22 cellular contexts compared by ENCODE assay signal in the genomic region with DNA sequence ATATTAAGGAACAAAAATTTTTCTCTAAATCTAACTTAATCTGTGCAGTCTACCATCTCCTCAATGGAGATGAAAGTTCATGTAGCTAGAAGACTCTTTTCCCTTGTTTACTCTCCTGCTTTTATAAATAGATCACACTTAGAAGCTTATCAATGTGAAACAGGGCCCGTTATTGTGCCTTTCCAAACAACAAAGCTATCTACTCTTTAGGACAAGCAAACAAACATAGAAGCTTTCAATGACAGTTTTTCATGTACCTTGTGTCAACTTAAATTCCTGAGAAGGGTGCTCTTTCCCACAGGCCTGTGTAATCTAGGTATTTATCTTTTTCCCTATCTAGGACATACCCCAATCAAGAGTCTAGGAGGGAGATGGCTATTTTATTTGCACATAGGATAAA.
DNase-seq lines count a peak whose midpoint lies in the region; ATAC-seq, FAIRE-seq and TF ChIP-seq lines count a peak whose summit lies in the region.
"Had no signal": no experiment of that assay in that cellular context is flagged by ENCODE, and none has a peak within 500 bp of the region (broad histone marks: within the 10 kb centered on the region; RNA-seq: fewer than 3 reads in every experiment).

No MANE protein-coding gene starts in this region.

- 0% methylated on average over 1 of the region's 1 CpG for WGBS in HepG2 (ENCODE audit: low lambda C conversion rate)
- 4% methylated on average over 1 of the region's 1 CpG for WGBS in right lobe of liver (ENCODE audit: insufficient coverage, low coverage, low lambda C conversion rate, missing lambda C conversion rate)

- no peak overlapping the region for H3K9ac ChIP-seq in HepG2 (ENCODE audit: insufficient read depth, low read depth, low read length)
- no peak overlapping the region for H3K9ac ChIP-seq in parathyroid adenoma
- H3K9ac ChIP-seq: BLaER1 treated with 17β-estradiol and CSF1 and Interleukin-3, amounts not matched to agents 10 nM and 100 nM had no signal

- peaks cover 10% of the 10 kb centered on the region for H3K4me1 ChIP-seq in HepG2 (ENCODE audit: insufficient read depth, low read length)
- H3K4me1 ChIP-seq in right lobe of liver = no peaks in the 10 kb centered on the region
- H3K4me1 ChIP-seq in parathyroid adenoma = peaks cover 10% of the 10 kb centered on the region
- H3K4me1 ChIP-seq: A549; BE2C; BLaER1 treated with 17β-estradiol and CSF1 and Interleukin-3, amounts not matched to agents 10 nM and 100 nM had no signal

- H2AFZ ChIP-seq in HepG2 (ENCODE audit: low read length) = no peak overlapping the region
- peak overlapping the region; percentile 25 for H2AFZ ChIP-seq in parathyroid adenoma

- TF ChIP-seq RAD21 in HepG2 (CRISPR knock-in tag; IDR thresholded peaks at IDR 0.05) = no peak

- no TSS peak for BruUV-seq in HepG2 (replicated peaks; lab: Mats Ljungman, UMichigan)

- no peak overlapping the region for H3K4me3 ChIP-seq in HepG2 (replicated peaks in 1 of 3; ENCODE audit: insufficient read depth in 1 of 3, low read depth in 2 of 3, low read length in 3 of 3)
- no peak overlapping the region for H3K4me3 ChIP-seq in right lobe of liver
- no peak overlapping the region for H3K4me3 ChIP-seq in parathyroid adenoma (ENCODE audit: low read depth, low read length)
- H3K4me3 ChIP-seq: A549; BLaER1 treated with 17β-estradiol and CSF1 and Interleukin-3, amounts not matched to agents 10 nM and 100 nM had no signal

- H3K79me2 ChIP-seq in HepG2 (ENCODE audit: insufficient read depth, low read length) (no peaks in the 10 kb centered on the region), parathyroid adenoma (no peaks in the 10 kb centered on the region)

- no peak for TF ChIP-seq CTCF in HepG2 (CRISPR knock-in tag; IDR thresholded peaks at IDR 0.05)
- no peak for TF ChIP-seq CTCF in right lobe of liver (IDR thresholded peaks at IDR 0.05)
- TF ChIP-seq CTCF in parathyroid adenoma (IDR thresholded peaks at IDR 0.05) = no peak

- no peak overlapping the region for H3K27ac ChIP-seq in HepG2 (ENCODE audit: extremely low read length, insufficient read depth, low read length)
- no peak overlapping the region for H3K27ac ChIP-seq in right lobe of liver
- no peak overlapping the region for H3K27ac ChIP-seq in parathyroid adenoma
- H3K27ac ChIP-seq: A549; BLaER1 treated with 17β-estradiol and CSF1 and Interleukin-3, amounts not matched to agents 10 nM and 100 nM had no signal

- H3K9me3 ChIP-seq in HepG2 (ENCODE audit: low read length) (no peaks in the 10 kb centered on the region), right lobe of liver (no peaks in the 10 kb centered on the region), parathyroid adenoma (ENCODE audit: control insufficient read depth, low read length) (no peaks in the 10 kb centered on the region)
- H3K9me3 ChIP-seq: A549; BE2C; BLaER1 treated with 17β-estradiol and CSF1 and Interleukin-3, amounts not matched to agents 10 nM and 100 nM had no signal

- in situ Hi-C loops in HepG2 (cut with HindIII; ENCODE audit: extremely low pct_ligation_motif_present, low pct_unique_long_range_greater_than_20kb) = no loop called here

- ATAC-seq in HepG2 (peak; percentile 52; the same call in 2 of the 3 replicates), right lobe of liver (no peak)
- ATAC-seq: A549 had no signal

- no peak overlapping the region for H3K4me2 ChIP-seq in HepG2 (ENCODE audit: low read depth, low read length)
- H3K4me2 ChIP-seq in parathyroid adenoma (ENCODE audit: low read length) = no peak overlapping the region
- H3K4me2 ChIP-seq: A549; BLaER1 treated with 17β-estradiol and CSF1 and Interleukin-3, amounts not matched to agents 10 nM and 100 nM had no signal

- peak; percentile 28 for DNase-seq in DMS53 (lab: John Stamatoyannopoulos, UW)
- DNase-seq in DMS53 treated with DMSO at 0.1 percent for 48 hours (lab: John Stamatoyannopoulos, UW; ENCODE audit: unreplicated experiment) = no peak
- peak; percentile 23 for DNase-seq in HepG2 (ENCODE audit: low spot score)
- no peak for DNase-seq in right lobe of liver
- no peak for DNase-seq in UCSD-AML1 (lab: John Stamatoyannopoulos, UW; ENCODE audit: unreplicated experiment)
- DNase-seq: 8988T; ACHN; AML-193; BE2C; CD4-positive, alpha-beta T cell; CD8-positive, alpha-beta memory T cell; DMS 273 treated with DMSO at 0.1 percent for 48 hours; DND-41; GOT3; H7; HCEC 1CT had no signal

- POLR2A ChIA-PET in HepG2 (lab: Yijun Ruan, JAX) = no interaction called here

- TF ChIP-seq POLR2A in HepG2 (IDR thresholded peaks at IDR 0.05; ENCODE audit: insufficient read depth in 1 of 2, low read depth in 2 of 2, low read length in 2 of 2) = no peak
- no peak for TF ChIP-seq POLR2A in right lobe of liver (IDR thresholded peaks at IDR 0.05)

- no peaks in the 10 kb centered on the region for H4K20me1 ChIP-seq in HepG2 (ENCODE audit: insufficient read depth, low read length)
- H4K20me1 ChIP-seq: BLaER1 treated with 17β-estradiol and CSF1 and Interleukin-3, amounts not matched to agents 10 nM and 100 nM had no signal

- intact Hi-C loops in HepG2 (cut with micrococcal nuclease; ENCODE audit: unreplicated experiment) (loop anchor here (1.0 kb wide), 1 partner anchor 34 kb away; no protein-coding TSS in a partner anchor), right lobe of liver (cut with DNase I) (no loop called here)

- CTCF ChIA-PET in HepG2 (lab: Yijun Ruan, JAX; ENCODE audit: low intra/inter-chr PET ratio, low total read pairs) = no interaction called here

- no peaks in the 10 kb centered on the region for H3K27me3 ChIP-seq in HepG2 (ENCODE audit: control insufficient read depth in 1 of 2, insufficient read depth in 2 of 2, low read length in 2 of 2)
- no peaks in the 10 kb centered on the region for H3K27me3 ChIP-seq in right lobe of liver
- H3K27me3 ChIP-seq in parathyroid adenoma (ENCODE audit: control insufficient read depth, insufficient read depth, low read length) = no peaks in the 10 kb centered on the region
- H3K27me3 ChIP-seq: BE2C; BLaER1 treated with 17β-estradiol and CSF1 and Interleukin-3, amounts not matched to agents 10 nM and 100 nM had no signal

- TF ChIP-seq EP300 in HepG2 (IDR thresholded peaks at IDR 0.05; ENCODE audit: low read depth in 2 of 2, low read length in 2 of 2) (peak in 1 of 2 experiments; percentile 22; a peak in 1 of 4 replicates), HepG2 (CRISPR knock-in tag; IDR thresholded peaks at IDR 0.05; ENCODE audit: borderline replicate concordance) (no peak)

- H3K36me3 ChIP-seq in HepG2 (replicated peaks in 1 of 2; ENCODE audit: control insufficient read depth in 1 of 2, insufficient read depth in 2 of 2, low read length in 2 of 2) (no peaks in the 10 kb centered on the region), right lobe of liver (no peaks in the 10 kb centered on the region), parathyroid adenoma (ENCODE audit: control insufficient read depth, insufficient read depth, low read length) (no peaks in the 10 kb centered on the region)
- H3K36me3 ChIP-seq: BE2C; BLaER1 treated with 17β-estradiol and CSF1 and Interleukin-3, amounts not matched to agents 10 nM and 100 nM had no signal

- FAIRE-seq in HepG2 (lab: Jason Lieb, UNC) = no peak
- FAIRE-seq: A549, D721Med, G401.6, GM12892 had no signal

TF ChIP-seq in HepG2, 621 proteins besides CTCF, POLR2A, EP300 and RAD21 (continues in another document):
- TF ChIP-seq CREM (IDR thresholded peaks at IDR 0.05) (peak; percentile 18; the same call in 1 of the 2 replicates), CREM (CRISPR knock-in tag; IDR thresholded peaks at IDR 0.05) (no peak), KAT8 (CRISPR knock-in tag; IDR thresholded peaks at IDR 0.05) (no peak), ISL2 (CRISPR knock-in tag; IDR thresholded peaks at IDR 0.05) (peak; percentile 48; the same call in 1 of the 2 replicates), PPARG (CRISPR knock-in tag; conservative IDR thresholded peaks at IDR 0.05) (peak; percentile 58; the same call in 1 of the 2 replicates), HOXA5 (CRISPR knock-in tag; IDR thresholded peaks at IDR 0.05) (no peak), HHEX (CRISPR knock-in tag; IDR thresholded peaks at IDR 0.05) (0 out of 2 replicates have a peak, but pooled peaks have one; percentile 42), HMG20A (CRISPR knock-in tag; IDR thresholded peaks at IDR 0.05; ENCODE audit: borderline replicate concordance) (peak; percentile 80; the same call in 1 of the 2 replicates), NCOR1 (IDR thresholded peaks at IDR 0.05; ENCODE audit: borderline replicate concordance, low read length) (peak; percentile 33; the same call in 1 of the 2 replicates), ZNF382 (CRISPR knock-in tag; IDR thresholded peaks at IDR 0.05; ENCODE audit: borderline replicate concordance) (no peak), GATAD1 (CRISPR knock-in tag; IDR thresholded peaks at IDR 0.05) (no peak), FOXA3 (CRISPR knock-in tag; IDR thresholded peaks at IDR 0.05) (peak; percentile 68), SOX6 (IDR thresholded peaks at IDR 0.05) (no peak), SOX6 (CRISPR knock-in tag; IDR thresholded peaks at IDR 0.05) (peak; percentile 51; the same call in 1 of the 2 replicates)
- TF ChIP-seq, protein P1, sequence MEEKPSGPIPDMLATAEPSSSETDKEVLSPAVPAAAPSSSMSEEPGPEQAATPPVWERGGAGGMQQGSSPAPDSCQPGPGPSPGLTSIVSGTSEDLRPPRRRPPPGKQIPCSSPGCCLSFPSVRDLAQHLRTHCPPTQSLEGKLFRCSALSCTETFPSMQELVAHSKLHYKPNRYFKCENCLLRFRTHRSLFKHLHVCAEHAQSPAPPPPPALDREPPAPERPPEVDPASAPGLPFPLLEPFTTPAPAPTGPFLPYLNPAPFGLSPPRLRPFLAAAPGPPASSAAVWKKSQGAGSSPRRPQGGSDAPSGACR (CRISPR knock-in tag; IDR thresholded peaks at IDR 0.05) = no peak
- TF ChIP-seq, protein P2, sequence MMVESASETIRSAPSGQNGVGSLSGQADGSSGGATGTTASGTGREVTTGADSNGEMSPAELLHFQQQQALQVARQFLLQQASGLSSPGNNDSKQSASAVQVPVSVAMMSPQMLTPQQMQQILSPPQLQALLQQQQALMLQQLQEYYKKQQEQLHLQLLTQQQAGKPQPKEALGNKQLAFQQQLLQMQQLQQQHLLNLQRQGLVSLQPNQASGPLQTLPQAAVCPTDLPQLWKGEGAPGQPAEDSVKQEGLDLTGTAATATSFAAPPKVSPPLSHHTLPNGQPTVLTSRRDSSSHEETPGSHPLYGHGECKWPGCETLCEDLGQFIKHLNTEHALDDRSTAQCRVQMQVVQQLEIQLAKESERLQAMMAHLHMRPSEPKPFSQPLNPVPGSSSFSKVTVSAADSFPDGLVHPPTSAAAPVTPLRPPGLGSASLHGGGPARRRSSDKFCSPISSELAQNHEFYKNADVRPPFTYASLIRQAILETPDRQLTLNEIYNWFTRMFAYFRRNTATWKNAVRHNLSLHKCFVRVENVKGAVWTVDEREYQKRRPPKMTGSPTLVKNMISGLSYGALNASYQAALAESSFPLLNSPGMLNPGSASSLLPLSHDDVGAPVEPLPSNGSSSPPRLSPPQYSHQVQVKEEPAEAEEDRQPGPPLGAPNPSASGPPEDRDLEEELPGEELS (CRISPR knock-in tag; IDR thresholded peaks at IDR 0.05) = peak; percentile 51; the same call in 1 of the 2 replicates

Comparison
In these comparisons a context has a peak if more than half of its experiments do, and no peak if none do; other contexts are left out.
1. DNase-seq: peak in DMS53 (single experiment) and HepG2 (single experiment); none in DMS53 treated with DMSO at 0.1 percent for 48 hours (single experiment), right lobe of liver (0 of 3) and UCSD-AML1 (single experiment).